1 cellular context compared by ENCODE assay signal in the genomic region with DNA sequence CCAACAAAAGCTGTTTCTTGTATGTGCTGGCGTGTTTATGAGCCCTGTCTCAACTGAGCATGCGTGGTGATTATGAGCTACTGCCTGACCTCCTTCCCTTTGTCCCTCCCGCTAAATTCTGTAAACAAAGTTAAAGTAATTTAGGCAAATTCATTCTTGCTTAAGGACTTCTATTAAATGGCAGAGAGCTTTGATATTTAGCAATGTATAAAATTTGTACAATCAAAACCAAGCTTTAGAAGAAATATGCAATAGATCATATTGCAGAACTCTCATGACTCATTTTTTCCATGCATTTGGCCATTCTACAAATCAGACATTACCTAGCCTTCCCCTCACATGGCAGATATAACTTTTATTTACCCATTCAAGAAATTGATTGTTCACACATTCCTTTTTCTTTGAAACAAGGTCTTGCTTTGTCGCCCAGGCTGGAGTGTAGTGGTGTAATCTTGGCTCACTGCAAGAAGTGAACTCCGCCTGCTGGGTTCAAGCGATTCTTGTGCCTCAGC.
TF ChIP-seq lines count a peak whose summit lies in the region.

No MANE protein-coding gene starts in this region.

TF ChIP-seq in HepG2, 621 proteins besides CTCF, POLR2A, EP300 and RAD21:
- TF ChIP-seq ZNF230 (CRISPR knock-in tag; IDR thresholded peaks at IDR 0.05): no peak
- TF ChIP-seq ZNF224 (CRISPR knock-in tag; IDR thresholded peaks at IDR 0.05): 0 out of 2 replicates have a peak, but pooled peaks have one; percentile 3
TF ChIP-seq in HepG2: peak in this region for 1.
